ENCODE assay signal across 1 cellular context in the genomic region with DNA sequence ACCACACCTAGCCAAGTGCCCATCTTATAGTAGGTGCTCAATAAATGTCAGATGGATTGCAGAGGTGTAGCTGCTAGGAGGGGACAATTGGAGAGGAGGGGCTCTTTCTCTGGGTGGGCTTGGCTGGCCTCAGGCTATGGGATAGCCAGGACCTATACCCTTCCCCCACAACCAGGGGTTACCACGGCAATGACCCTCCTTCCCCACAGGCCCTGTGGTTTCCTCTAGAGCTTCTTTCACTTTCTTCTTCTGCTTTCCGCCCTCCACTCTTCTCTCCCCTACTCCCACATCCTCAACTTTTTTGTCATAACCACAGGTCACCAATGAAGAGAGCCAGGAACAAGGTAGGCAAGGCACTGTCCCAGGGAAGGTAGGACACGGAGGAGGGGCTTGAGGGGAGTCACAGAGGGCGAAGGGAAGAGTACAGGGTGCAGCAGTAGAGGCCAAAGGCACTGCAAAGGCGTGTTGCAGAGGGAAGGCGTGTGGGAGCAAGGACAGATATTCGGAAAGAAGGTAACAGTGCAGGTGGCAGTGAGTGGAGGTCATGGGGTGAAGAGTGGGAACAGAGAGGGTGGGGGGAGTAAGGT.
TF ChIP-seq lines count a peak whose summit lies in the region.

No MANE protein-coding gene starts in this region.

TF ChIP-seq in K562, 482 proteins besides CTCF, POLR2A, EP300 and RAD21:
- no peak for TF ChIP-seq ZNF785 (CRISPR knock-in tag; IDR thresholded peaks at IDR 0.05)
- TF ChIP-seq GABPB1 (CRISPR knock-in tag; IDR thresholded peaks at IDR 0.05), result no peak
- TF ChIP-seq, protein P1, sequence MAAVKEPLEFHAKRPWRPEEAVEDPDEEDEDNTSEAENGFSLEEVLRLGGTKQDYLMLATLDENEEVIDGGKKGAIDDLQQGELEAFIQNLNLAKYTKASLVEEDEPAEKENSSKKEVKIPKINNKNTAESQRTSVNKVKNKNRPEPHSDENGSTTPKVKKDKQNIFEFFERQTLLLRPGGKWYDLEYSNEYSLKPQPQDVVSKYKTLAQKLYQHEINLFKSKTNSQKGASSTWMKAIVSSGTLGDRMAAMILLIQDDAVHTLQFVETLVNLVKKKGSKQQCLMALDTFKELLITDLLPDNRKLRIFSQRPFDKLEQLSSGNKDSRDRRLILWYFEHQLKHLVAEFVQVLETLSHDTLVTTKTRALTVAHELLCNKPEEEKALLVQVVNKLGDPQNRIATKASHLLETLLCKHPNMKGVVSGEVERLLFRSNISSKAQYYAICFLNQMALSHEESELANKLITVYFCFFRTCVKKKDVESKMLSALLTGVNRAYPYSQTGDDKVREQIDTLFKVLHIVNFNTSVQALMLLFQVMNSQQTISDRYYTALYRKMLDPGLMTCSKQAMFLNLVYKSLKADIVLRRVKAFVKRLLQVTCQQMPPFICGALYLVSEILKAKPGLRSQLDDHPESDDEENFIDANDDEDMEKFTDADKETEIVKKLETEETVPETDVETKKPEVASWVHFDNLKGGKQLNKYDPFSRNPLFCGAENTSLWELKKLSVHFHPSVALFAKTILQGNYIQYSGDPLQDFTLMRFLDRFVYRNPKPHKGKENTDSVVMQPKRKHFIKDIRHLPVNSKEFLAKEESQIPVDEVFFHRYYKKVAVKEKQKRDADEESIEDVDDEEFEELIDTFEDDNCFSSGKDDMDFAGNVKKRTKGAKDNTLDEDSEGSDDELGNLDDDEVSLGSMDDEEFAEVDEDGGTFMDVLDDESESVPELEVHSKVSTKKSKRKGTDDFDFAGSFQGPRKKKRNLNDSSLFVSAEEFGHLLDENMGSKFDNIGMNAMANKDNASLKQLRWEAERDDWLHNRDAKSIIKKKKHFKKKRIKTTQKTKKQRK (IDR thresholded peaks at IDR 0.05; ENCODE audit: borderline replicate concordance, low read depth, low read length), result no peak
- TF ChIP-seq ZNF239 (CRISPR knock-in tag; IDR thresholded peaks at IDR 0.05), result peak; percentile 66
- no peak for TF ChIP-seq FIP1L1 (IDR thresholded peaks at IDR 0.05; ENCODE audit: low read depth, low read length, poor library complexity, severe bottlenecking)
- TF ChIP-seq, protein P2, sequence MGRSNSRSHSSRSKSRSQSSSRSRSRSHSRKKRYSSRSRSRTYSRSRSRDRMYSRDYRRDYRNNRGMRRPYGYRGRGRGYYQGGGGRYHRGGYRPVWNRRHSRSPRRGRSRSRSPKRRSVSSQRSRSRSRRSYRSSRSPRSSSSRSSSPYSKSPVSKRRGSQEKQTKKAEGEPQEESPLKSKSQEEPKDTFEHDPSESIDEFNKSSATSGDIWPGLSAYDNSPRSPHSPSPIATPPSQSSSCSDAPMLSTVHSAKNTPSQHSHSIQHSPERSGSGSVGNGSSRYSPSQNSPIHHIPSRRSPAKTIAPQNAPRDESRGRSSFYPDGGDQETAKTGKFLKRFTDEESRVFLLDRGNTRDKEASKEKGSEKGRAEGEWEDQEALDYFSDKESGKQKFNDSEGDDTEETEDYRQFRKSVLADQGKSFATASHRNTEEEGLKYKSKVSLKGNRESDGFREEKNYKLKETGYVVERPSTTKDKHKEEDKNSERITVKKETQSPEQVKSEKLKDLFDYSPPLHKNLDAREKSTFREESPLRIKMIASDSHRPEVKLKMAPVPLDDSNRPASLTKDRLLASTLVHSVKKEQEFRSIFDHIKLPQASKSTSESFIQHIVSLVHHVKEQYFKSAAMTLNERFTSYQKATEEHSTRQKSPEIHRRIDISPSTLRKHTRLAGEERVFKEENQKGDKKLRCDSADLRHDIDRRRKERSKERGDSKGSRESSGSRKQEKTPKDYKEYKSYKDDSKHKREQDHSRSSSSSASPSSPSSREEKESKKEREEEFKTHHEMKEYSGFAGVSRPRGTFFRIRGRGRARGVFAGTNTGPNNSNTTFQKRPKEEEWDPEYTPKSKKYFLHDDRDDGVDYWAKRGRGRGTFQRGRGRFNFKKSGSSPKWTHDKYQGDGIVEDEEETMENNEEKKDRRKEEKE (IDR thresholded peaks at IDR 0.05; ENCODE audit: borderline replicate concordance in 1 of 2, control insufficient read depth in 1 of 2, low read depth in 2 of 2, low read length in 1 of 2), result no peak
- TF ChIP-seq DDX20 (tag; IDR thresholded peaks at IDR 0.05; ENCODE audit: low read depth), result no peak
- TF ChIP-seq CBFB (CRISPR knock-in tag; IDR thresholded peaks at IDR 0.05), result no peak
- TF ChIP-seq XRCC5 (IDR thresholded peaks at IDR 0.05; ENCODE audit: low read depth, low read length), result no peak
